Comparison of ENCODE assay signal across 9 cellular contexts in the genomic region with DNA sequence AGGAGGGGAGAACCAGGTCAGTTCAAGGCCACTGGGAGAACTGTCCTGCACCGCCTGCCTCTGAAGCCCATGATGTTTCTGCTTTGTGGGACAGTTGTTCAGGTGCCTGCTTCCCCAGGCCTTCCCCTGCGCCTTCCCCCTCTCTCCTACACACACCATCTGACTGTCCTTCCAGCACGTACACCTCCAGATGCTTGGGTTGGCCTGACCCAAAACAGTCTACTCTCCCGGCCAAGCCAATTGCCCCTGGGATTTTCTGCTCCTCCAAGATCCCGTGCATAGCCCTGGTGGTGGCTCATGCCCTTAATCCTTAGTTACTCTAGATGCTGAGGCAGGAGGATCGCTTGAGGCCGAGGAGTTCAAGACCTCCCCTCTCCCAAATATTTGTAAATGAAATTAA. TPM values are rescaled to one million over a fixed set of nuclear protein-coding genes. Genes with fewer than 3 reads are reported as not detected.
DNase-seq lines count a peak whose midpoint lies in the region; ATAC-seq, FAIRE-seq and TF ChIP-seq lines count a peak whose summit lies in the region.
"Had no signal": no experiment of that assay in that cellular context is flagged by ENCODE, and none has a peak within 500 bp of the region (broad histone marks: within the 10 kb centered on the region; RNA-seq: fewer than 3 reads in every experiment).

No MANE protein-coding gene starts in this region.

- H3K4me1 Mint-ChIP-seq in dendritic cell treated with granulocyte-macrophage colony-stimulating factor and Interleukin-4, amounts not matched to agents 40 ng/mL and 50 ng/mL, for 4 days (ENCODE audit: low read depth): peaks cover 31% of the 10 kb centered on the region
- H3K4me1 Mint-ChIP-seq in neural crest cell: peaks cover 23% of the 10 kb centered on the region

- H3K27me3 Mint-ChIP-seq in dendritic cell treated with granulocyte-macrophage colony-stimulating factor and Interleukin-4, amounts not matched to agents 40 ng/mL and 50 ng/mL, for 4 days: no peaks in the 10 kb centered on the region
- peaks cover 5% of the 10 kb centered on the region for H3K27me3 Mint-ChIP-seq in neural crest cell (ENCODE audit: low read depth)

- H3K79me2 ChIP-seq in Karpas-422 (ENCODE audit: low read length): peaks cover 20% of the 10 kb centered on the region

- intact Hi-C loops in dendritic cell treated with granulocyte-macrophage colony-stimulating factor and Interleukin-4, amounts not matched to agents 40 ng/mL and 50 ng/mL, for 4 days (cut with micrococcal nuclease): loop anchor here (5.0 kb wide), 1 partner anchor 116 kb away; no protein-coding TSS in a partner anchor

- peaks cover 20% of the 10 kb centered on the region for H3K4me1 ChIP-seq in BLaER1
- peaks cover 40% of the 10 kb centered on the region for H3K4me1 ChIP-seq in Karpas-422 (ENCODE audit: low read length)

- no peaks in the 10 kb centered on the region for H3K9me2 ChIP-seq in Karpas-422 (replicated peaks; ENCODE audit: insufficient read depth, low read length)

- TF ChIP-seq CTCF in neural crest cell (conservative IDR thresholded peaks at IDR 0.05): no peak

- H3K9me3 ChIP-seq in BLaER1 (no peaks in the 10 kb centered on the region), Karpas-422 (ENCODE audit: low read length) (no peaks in the 10 kb centered on the region)

- H3K4me2 ChIP-seq in BLaER1 (peak overlapping the region; percentile 88), Karpas-422 (ENCODE audit: low read depth, low read length, poor library complexity, severe bottlenecking) (peak overlapping the region; percentile 87)

- peak overlapping the region; percentile 73 for H3K4me3 Mint-ChIP-seq in dendritic cell treated with granulocyte-macrophage colony-stimulating factor and Interleukin-4, amounts not matched to agents 40 ng/mL and 50 ng/mL, for 4 days
- peak overlapping the region; percentile 83 for H3K4me3 Mint-ChIP-seq in neural crest cell

- peak overlapping the region; percentile 78 for H2AFZ ChIP-seq in Karpas-422 (ENCODE audit: low read length)

- FAIRE-seq in frontal cortex (lab: Jason Lieb, UNC): no peak

- H3K36me3 Mint-ChIP-seq in dendritic cell treated with granulocyte-macrophage colony-stimulating factor and Interleukin-4, amounts not matched to agents 40 ng/mL and 50 ng/mL, for 4 days (ENCODE audit: low read depth): peaks cover 46% of the 10 kb centered on the region
- H3K36me3 Mint-ChIP-seq in neural crest cell (ENCODE audit: low read depth): no peaks in the 10 kb centered on the region

- H3K27ac ChIP-seq in BLaER1 (peak overlapping the region; percentile 86), Karpas-422 (ENCODE audit: low read length) (peak overlapping the region; percentile 65)

- peak; percentile 58 for DNase-seq in Karpas-422
- DNase-seq in neural crest cell (ENCODE audit: low read depth, low spot score): no peak
- no peak for DNase-seq in ACHN
- no peak for DNase-seq in frontal cortex (ENCODE audit: low spot score in 2 of 2)
- DNase-seq: cortex of kidney had no signal

- H3K4me3 ChIP-seq in BLaER1 (peak overlapping the region; percentile 79), Karpas-422 (ENCODE audit: low read length) (peak overlapping the region; percentile 84)

- H3K27me3 ChIP-seq in BLaER1: no peaks in the 10 kb centered on the region
- H3K27me3 ChIP-seq in Karpas-422 (ENCODE audit: low read length): no peaks in the 10 kb centered on the region

- peaks cover 24% of the 10 kb centered on the region for H3K36me3 ChIP-seq in BLaER1
- peaks cover 6% of the 10 kb centered on the region; the same call in 1 of the 2 replicates for H3K36me3 ChIP-seq in Karpas-422 (ENCODE audit: insufficient read depth, low read length)

- peak overlapping the region; percentile 84 for H3K9ac ChIP-seq in BLaER1
- peak overlapping the region; percentile 83 for H3K9ac ChIP-seq in Karpas-422 (ENCODE audit: low read length)

- no peaks in the 10 kb centered on the region for H3K9me3 Mint-ChIP-seq in dendritic cell treated with granulocyte-macrophage colony-stimulating factor and Interleukin-4, amounts not matched to agents 40 ng/mL and 50 ng/mL, for 4 days
- H3K9me3 Mint-ChIP-seq in neural crest cell: no peaks in the 10 kb centered on the region

- no peak for ATAC-seq in GM21423 (IDR thresholded peaks at IDR 0.05; ENCODE audit: unreplicated experiment)
- ATAC-seq in GM18870 (IDR thresholded peaks at IDR 0.05; ENCODE audit: unreplicated experiment): no peak

- in situ Hi-C loops in ACHN (cut with HindIII; ENCODE audit: low pct_ligation_motif_present, low pct_unique_long_range_greater_than_20kb, low sequenced_read_pairs): no loop called here

- H4K20me1 ChIP-seq in BLaER1 (no peaks in the 10 kb centered on the region), Karpas-422 (ENCODE audit: insufficient read depth, low read depth, low read length) (no peaks in the 10 kb centered on the region)

- H3K27ac Mint-ChIP-seq in dendritic cell treated with granulocyte-macrophage colony-stimulating factor and Interleukin-4, amounts not matched to agents 40 ng/mL and 50 ng/mL, for 4 days: peak overlapping the region; percentile 87
- peak overlapping the region; percentile 94 for H3K27ac Mint-ChIP-seq in neural crest cell (ENCODE audit: unreplicated experiment)

RNA-seq across cellular contexts. Expression of a gene that starts 0.7 kb away (rescaled TPM):
- total RNA-seq in Karpas-422 (2014; rRNA removed; shearing (Covaris generic); ENCODE audit: low replicate concordance): 15.4 and 41.3 TPM in 2 replicates
- 42.4 and 42.9 TPM in 2 replicates for total RNA-seq in neural crest cell
- 17.1 TPM for total RNA-seq in frontal cortex

RNA-seq across cellular contexts. Expression of a gene that starts 9.3 kb away (rescaled TPM):
- not detected in 2 replicates for total RNA-seq in Karpas-422 (2014; rRNA removed; shearing (Covaris generic); ENCODE audit: low replicate concordance)
- 0.19 and 0.27 TPM in 2 replicates for total RNA-seq in neural crest cell
- total RNA-seq in frontal cortex: not detected

RNA-seq across cellular contexts. Expression of a gene that starts 30.3 kb away (rescaled TPM):
- 2.0 and 2.5 TPM in 2 replicates for total RNA-seq in Karpas-422 (2014; rRNA removed; shearing (Covaris generic); ENCODE audit: low replicate concordance)
- total RNA-seq in neural crest cell: 1.2 and 1.7 TPM in 2 replicates
- total RNA-seq in frontal cortex: 0.82 TPM

RNA-seq across cellular contexts. Expression of a gene that starts 52.0 kb away (rescaled TPM):
- total RNA-seq in Karpas-422 (2014; rRNA removed; shearing (Covaris generic); ENCODE audit: low replicate concordance): 63.5 and 67.7 TPM in 2 replicates
- 31.5 and 34.5 TPM in 2 replicates for total RNA-seq in neural crest cell
- total RNA-seq in frontal cortex: 2.0 TPM

RNA-seq across cellular contexts. Expression of a gene that starts 54.6 kb away (rescaled TPM):
- not detected in 2 replicates for total RNA-seq in Karpas-422 (2014; rRNA removed; shearing (Covaris generic); ENCODE audit: low replicate concordance)
- 0.11 TPM in 1 of 2 replicates, not detected in the other for total RNA-seq in neural crest cell
- 0.41 TPM for total RNA-seq in frontal cortex
